In genomic region chr5:122362361-122362760, GRCh38 we compare ENCODE assay signal across 16 cellular contexts. TPM values are rescaled to one million over a fixed set of nuclear protein-coding genes. Genes with fewer than 3 reads are reported as not detected.
"Had no signal": no experiment of that assay in that cellular context is flagged by ENCODE, and none has a peak within 500 bp of the region (broad histone marks: within the 10 kb centered on the region; RNA-seq: fewer than 3 reads in every experiment).

No MANE protein-coding gene starts in this region.

- H3K27ac ChIP-seq: suprapubic skin, transverse colon had no signal

- H3K36me3 ChIP-seq: suprapubic skin, transverse colon had no signal

- DNase-seq: activated CD4-positive, alpha-beta T cell treated with anti-CD3 and anti-CD28 coated beads, Interleukin-2, amount 10 ng/mL, durations not matched to agents 7 days and 5 days; activated CD8-positive, alpha-beta memory T cell treated with anti-CD3 and anti-CD28 coated beads, Interleukin-2, amount 50 U/mL, for 4 hours; activated naive CD4-positive, alpha-beta T cell treated with anti-CD3 and anti-CD28 coated beads for 36 hours; activated T-cell treated with anti-CD3 and anti-CD28 coated beads, Interleukin-2, amount 50 U/mL, for 4 hours; anterior cingulate cortex; effector memory CD8-positive, alpha-beta T cell; head of caudate nucleus; naive thymus-derived CD8-positive, alpha-beta T cell; SHP77 treated with DMSO at 0.1 percent for 48 hours; stimulated activated CD4-positive, alpha-beta T cell treated with anti-CD3 and anti-CD28 coated beads, Interleukin-2, amount 100 ng/mL, for 24 hours; T1000; transverse colon had no signal

- H3K4me3 ChIP-seq: suprapubic skin, transverse colon had no signal

- ATAC-seq: activated T-cell treated with anti-CD3 and anti-CD28 coated beads, Interleukin-2, amount 50 U/mL, for 4 hours; effector memory CD8-positive, alpha-beta T cell; naive thymus-derived CD8-positive, alpha-beta T cell had no signal

- FAIRE-seq: bronchial epithelial cell, frontal cortex had no signal

- H3K9me3 ChIP-seq: suprapubic skin, transverse colon had no signal

- H3K27me3 ChIP-seq: suprapubic skin, transverse colon had no signal

RNA-seq across cellular contexts. Expression of gene SNCAIP, which starts 50.3 kb away (rescaled TPM):
- total RNA-seq: activated CD4-positive, alpha-beta T cell treated with anti-CD3 and anti-CD28 coated beads, Interleukin-2, amount 10 ng/mL, durations not matched to agents 7 days and 5 days; activated naive CD4-positive, alpha-beta T cell treated with anti-CD3 and anti-CD28 coated beads for 36 hours; activated T-cell treated with anti-CD3 and anti-CD28 coated beads, Interleukin-2, amount 50 U/mL, for 4 hours; naive thymus-derived CD8-positive, alpha-beta T cell; T-helper 1 cell treated with Interleukin-12 subunit alpha and Interleukin-12 subunit beta and Interleukin-4 antibody, amounts not matched to agents 30 ng/mL and 1 ng/mL, for 36 hours had no signal
- polyA plus RNA-seq: naive thymus-derived CD8-positive, alpha-beta T cell had no signal
